34 cellular contexts compared by ENCODE assay signal in genomic region chr13:104782741-104783140, GRCh38.
"Had no signal": no experiment of that assay in that cellular context is flagged by ENCODE, and none has a peak within 500 bp of the region (broad histone marks: within the 10 kb centered on the region; RNA-seq: fewer than 3 reads in every experiment).

No MANE protein-coding gene starts in this region.

- H3K36me3 Mint-ChIP-seq: activated CD8-positive, alpha-beta memory T cell treated with anti-CD3 and anti-CD28 coated beads, Interleukin-2, amount 10 ng/mL, durations not matched to agents 7 days and 5 days; activated naive CD4-positive, alpha-beta T cell treated with anti-CD3 and anti-CD28 coated beads, Interleukin-2, amount 10 ng/mL, durations not matched to agents 7 days and 5 days; activated naive CD8-positive, alpha-beta T cell; T-cell had no signal

- H3K27ac ChIP-seq: brain microvascular endothelial cell, Peyer's patch, VCaP had no signal

- H3K4me1 Mint-ChIP-seq: activated B cell treated with CpG ODN at 0.5 μM for 24 hours; activated CD4-positive, alpha-beta memory T cell treated with anti-CD3 and anti-CD28 coated beads, Interleukin-2, amount 10 ng/mL, durations not matched to agents 7 days and 5 days; activated CD8-positive, alpha-beta memory T cell treated with anti-CD3 and anti-CD28 coated beads, Interleukin-2, amount 10 ng/mL, durations not matched to agents 7 days and 5 days; activated naive CD4-positive, alpha-beta T cell treated with anti-CD3 and anti-CD28 coated beads, Interleukin-2, amount 10 ng/mL, durations not matched to agents 7 days and 5 days; activated naive CD8-positive, alpha-beta T cell treated with anti-CD3 and anti-CD28 coated beads, Interleukin-2, amount 50 U/mL, for 24 hours; central memory CD8-positive, alpha-beta T cell; T-cell had no signal

- H3K36me3 ChIP-seq: brain microvascular endothelial cell, MG63, Peyer's patch had no signal

- ATAC-seq: activated CD8-positive, alpha-beta memory T cell treated with anti-CD3 and anti-CD28 coated beads, Interleukin-2, amount 10 ng/mL, durations not matched to agents 7 days and 5 days; activated naive CD8-positive, alpha-beta T cell treated with anti-CD3 and anti-CD28 coated beads, Interleukin-2, amount 50 U/mL, for 24 hours; PC-3; SK-N-SH treated with all-trans-retinoic acid at 6 μM for 48 hours; T-cell had no signal

- H3K27me3 ChIP-seq: brain microvascular endothelial cell, MG63, Peyer's patch had no signal

- H3K27me3 Mint-ChIP-seq: activated B cell treated with CpG ODN at 0.5 μM for 24 hours; activated CD4-positive, alpha-beta memory T cell treated with anti-CD3 and anti-CD28 coated beads, Interleukin-2, amount 10 ng/mL, durations not matched to agents 7 days and 5 days; activated CD8-positive, alpha-beta memory T cell treated with anti-CD3 and anti-CD28 coated beads, Interleukin-2, amount 10 ng/mL, durations not matched to agents 7 days and 5 days; activated naive CD4-positive, alpha-beta T cell treated with anti-CD3 and anti-CD28 coated beads, Interleukin-2, amount 10 ng/mL, durations not matched to agents 7 days and 5 days; activated naive CD8-positive, alpha-beta T cell; activated naive CD8-positive, alpha-beta T cell treated with anti-CD3 and anti-CD28 coated beads, Interleukin-2, amount 50 U/mL, for 24 hours; central memory CD8-positive, alpha-beta T cell; T-cell had no signal

- H3K4me3 Mint-ChIP-seq: activated B cell treated with CpG ODN at 0.5 μM for 24 hours; activated CD4-positive, alpha-beta memory T cell treated with anti-CD3 and anti-CD28 coated beads, Interleukin-2, amount 10 ng/mL, durations not matched to agents 7 days and 5 days; activated CD8-positive, alpha-beta memory T cell treated with anti-CD3 and anti-CD28 coated beads, Interleukin-2, amount 10 ng/mL, durations not matched to agents 7 days and 5 days; activated naive CD4-positive, alpha-beta T cell treated with anti-CD3 and anti-CD28 coated beads, Interleukin-2, amount 10 ng/mL, durations not matched to agents 7 days and 5 days; activated naive CD8-positive, alpha-beta T cell; activated naive CD8-positive, alpha-beta T cell treated with anti-CD3 and anti-CD28 coated beads, Interleukin-2, amount 50 U/mL, for 24 hours; central memory CD8-positive, alpha-beta T cell; T-cell had no signal

- H3K9me3 ChIP-seq: MG63, Peyer's patch had no signal

- H3K4me3 ChIP-seq: MG63, Peyer's patch had no signal

- H3K27ac Mint-ChIP-seq: activated B cell treated with CpG ODN at 0.5 μM for 24 hours; activated CD4-positive, alpha-beta memory T cell treated with anti-CD3 and anti-CD28 coated beads, Interleukin-2, amount 10 ng/mL, durations not matched to agents 7 days and 5 days; activated CD8-positive, alpha-beta memory T cell treated with anti-CD3 and anti-CD28 coated beads, Interleukin-2, amount 10 ng/mL, durations not matched to agents 7 days and 5 days; activated naive CD4-positive, alpha-beta T cell treated with anti-CD3 and anti-CD28 coated beads, Interleukin-2, amount 10 ng/mL, durations not matched to agents 7 days and 5 days; activated naive CD8-positive, alpha-beta T cell; activated naive CD8-positive, alpha-beta T cell treated with anti-CD3 and anti-CD28 coated beads, Interleukin-2, amount 50 U/mL, for 24 hours; T-cell had no signal

- DNase-seq: activated B cell treated with CpG ODN at 0.5 μM for 24 hours; activated CD4-positive, alpha-beta memory T cell treated with anti-CD3 and anti-CD28 coated beads, Interleukin-2, amount 10 ng/mL, durations not matched to agents 7 days and 5 days; activated CD4-positive, alpha-beta T cell treated with anti-CD3 and anti-CD28 coated beads for 48 hours; activated CD4-positive, CD25-positive, alpha-beta regulatory T cell treated with anti-CD3 and anti-CD28 coated beads, Interleukin-2, amount 50 U/mL, for 72 hours; activated CD8-positive, alpha-beta memory T cell treated with anti-CD3 and anti-CD28 coated beads for 24 hours; activated CD8-positive, alpha-beta memory T cell treated with anti-CD3 and anti-CD28 coated beads, Interleukin-2, amount 10 ng/mL, durations not matched to agents 7 days and 5 days; activated CD8-positive, alpha-beta memory T cell treated with anti-CD3 and anti-CD28 coated beads, Interleukin-2, amount 50 U/mL, for 48 hours; activated effector memory CD4-positive, alpha-beta T cell treated with Interleukin-2 at 50 U/mL for 16 hours; activated naive CD4-positive, alpha-beta T cell treated with anti-CD3 and anti-CD28 coated beads, Interleukin-2, amount 10 ng/mL, durations not matched to agents 7 days and 5 days; activated naive CD8-positive, alpha-beta T cell treated with anti-CD3 and anti-CD28 coated beads, Interleukin-2, amount 50 U/mL, for 24 hours; activated T-cell treated with anti-CD3 and anti-CD28 coated beads, Interleukin-2, amount 50 U/mL, for 48 hours; anterior cingulate cortex; brain microvascular endothelial cell; Karpas-422; MG63; NCI-H1048; NCI-H1105 treated with DMSO at 0.1 percent for 48 hours; NCI-H1436; NCI-H1694; NCI-H1930; NCI-H2081 treated with DMSO at 0.1 percent for 48 hours; NCI-H345; NCI-H524 treated with DMSO at 0.1 percent for 48 hours; PC-3; Peyer's patch; RPMI8226; SHP77 treated with DMSO at 0.1 percent for 48 hours; T-cell; T-helper 2 cell; T-helper 9 cell had no signal

- H3K9me3 Mint-ChIP-seq: activated B cell treated with CpG ODN at 0.5 μM for 24 hours; activated CD4-positive, alpha-beta memory T cell treated with anti-CD3 and anti-CD28 coated beads, Interleukin-2, amount 10 ng/mL, durations not matched to agents 7 days and 5 days; activated naive CD8-positive, alpha-beta T cell treated with anti-CD3 and anti-CD28 coated beads, Interleukin-2, amount 50 U/mL, for 24 hours had no signal

- H3K4me1 ChIP-seq: Peyer's patch had no signal
